Comparison of ENCODE assay signal across 1 cellular context in the genomic region with DNA sequence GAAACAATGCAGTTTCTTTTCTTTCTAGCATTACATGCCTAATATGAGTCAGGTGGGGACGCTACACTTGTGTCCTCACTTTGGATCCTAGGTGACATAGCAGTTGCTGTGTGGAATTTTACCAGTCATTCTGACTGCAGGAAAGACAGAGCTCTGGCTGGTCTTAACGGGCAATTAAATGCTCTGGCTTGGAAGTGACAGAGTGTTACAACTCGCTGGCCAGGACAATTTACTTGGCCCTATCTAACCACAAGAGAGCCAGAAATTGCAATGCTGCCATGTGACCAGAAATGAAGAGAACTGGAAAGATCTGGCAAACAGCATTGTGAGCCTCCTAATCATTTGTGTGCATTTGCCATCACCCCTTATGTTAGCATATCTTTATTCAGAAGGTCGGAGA.
TF ChIP-seq lines count a peak whose summit lies in the region.

No MANE protein-coding gene starts in this region.

TF ChIP-seq in GM23338, 12 proteins besides CTCF, POLR2A, EP300 and RAD21 (continued from another document):
- TF ChIP-seq, protein P1, sequence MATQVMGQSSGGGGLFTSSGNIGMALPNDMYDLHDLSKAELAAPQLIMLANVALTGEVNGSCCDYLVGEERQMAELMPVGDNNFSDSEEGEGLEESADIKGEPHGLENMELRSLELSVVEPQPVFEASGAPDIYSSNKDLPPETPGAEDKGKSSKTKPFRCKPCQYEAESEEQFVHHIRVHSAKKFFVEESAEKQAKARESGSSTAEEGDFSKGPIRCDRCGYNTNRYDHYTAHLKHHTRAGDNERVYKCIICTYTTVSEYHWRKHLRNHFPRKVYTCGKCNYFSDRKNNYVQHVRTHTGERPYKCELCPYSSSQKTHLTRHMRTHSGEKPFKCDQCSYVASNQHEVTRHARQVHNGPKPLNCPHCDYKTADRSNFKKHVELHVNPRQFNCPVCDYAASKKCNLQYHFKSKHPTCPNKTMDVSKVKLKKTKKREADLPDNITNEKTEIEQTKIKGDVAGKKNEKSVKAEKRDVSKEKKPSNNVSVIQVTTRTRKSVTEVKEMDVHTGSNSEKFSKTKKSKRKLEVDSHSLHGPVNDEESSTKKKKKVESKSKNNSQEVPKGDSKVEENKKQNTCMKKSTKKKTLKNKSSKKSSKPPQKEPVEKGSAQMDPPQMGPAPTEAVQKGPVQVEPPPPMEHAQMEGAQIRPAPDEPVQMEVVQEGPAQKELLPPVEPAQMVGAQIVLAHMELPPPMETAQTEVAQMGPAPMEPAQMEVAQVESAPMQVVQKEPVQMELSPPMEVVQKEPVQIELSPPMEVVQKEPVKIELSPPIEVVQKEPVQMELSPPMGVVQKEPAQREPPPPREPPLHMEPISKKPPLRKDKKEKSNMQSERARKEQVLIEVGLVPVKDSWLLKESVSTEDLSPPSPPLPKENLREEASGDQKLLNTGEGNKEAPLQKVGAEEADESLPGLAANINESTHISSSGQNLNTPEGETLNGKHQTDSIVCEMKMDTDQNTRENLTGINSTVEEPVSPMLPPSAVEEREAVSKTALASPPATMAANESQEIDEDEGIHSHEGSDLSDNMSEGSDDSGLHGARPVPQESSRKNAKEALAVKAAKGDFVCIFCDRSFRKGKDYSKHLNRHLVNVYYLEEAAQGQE (IDR thresholded peaks at IDR 0.05; ENCODE audit: unreplicated experiment) = no peak
- TF ChIP-seq EZH2 (IDR thresholded peaks at IDR 0.05; ENCODE audit: low read depth, unreplicated experiment) = no peak
- TF ChIP-seq STAT1 (IDR thresholded peaks at IDR 0.05; ENCODE audit: unreplicated experiment) = no peak
- TF ChIP-seq, protein P2, sequence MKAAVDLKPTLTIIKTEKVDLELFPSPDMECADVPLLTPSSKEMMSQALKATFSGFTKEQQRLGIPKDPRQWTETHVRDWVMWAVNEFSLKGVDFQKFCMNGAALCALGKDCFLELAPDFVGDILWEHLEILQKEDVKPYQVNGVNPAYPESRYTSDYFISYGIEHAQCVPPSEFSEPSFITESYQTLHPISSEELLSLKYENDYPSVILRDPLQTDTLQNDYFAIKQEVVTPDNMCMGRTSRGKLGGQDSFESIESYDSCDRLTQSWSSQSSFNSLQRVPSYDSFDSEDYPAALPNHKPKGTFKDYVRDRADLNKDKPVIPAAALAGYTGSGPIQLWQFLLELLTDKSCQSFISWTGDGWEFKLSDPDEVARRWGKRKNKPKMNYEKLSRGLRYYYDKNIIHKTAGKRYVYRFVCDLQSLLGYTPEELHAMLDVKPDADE (IDR thresholded peaks at IDR 0.05) = no peak
- no peak for TF ChIP-seq JUNB (IDR thresholded peaks at IDR 0.05; ENCODE audit: unreplicated experiment)
- no peak for TF ChIP-seq ZNF331 (CRISPR knock-in tag; IDR thresholded peaks at IDR 0.05; ENCODE audit: low read depth)
- TF ChIP-seq POLR2AphosphoS5 (IDR thresholded peaks at IDR 0.05; ENCODE audit: low read depth) = no peak
- TF ChIP-seq EZH2phosphoT487 (IDR thresholded peaks at IDR 0.05; ENCODE audit: unreplicated experiment) = no peak
- no peak for TF ChIP-seq NANOG (IDR thresholded peaks at IDR 0.05; ENCODE audit: borderline replicate concordance)
- TF ChIP-seq, protein P3, sequence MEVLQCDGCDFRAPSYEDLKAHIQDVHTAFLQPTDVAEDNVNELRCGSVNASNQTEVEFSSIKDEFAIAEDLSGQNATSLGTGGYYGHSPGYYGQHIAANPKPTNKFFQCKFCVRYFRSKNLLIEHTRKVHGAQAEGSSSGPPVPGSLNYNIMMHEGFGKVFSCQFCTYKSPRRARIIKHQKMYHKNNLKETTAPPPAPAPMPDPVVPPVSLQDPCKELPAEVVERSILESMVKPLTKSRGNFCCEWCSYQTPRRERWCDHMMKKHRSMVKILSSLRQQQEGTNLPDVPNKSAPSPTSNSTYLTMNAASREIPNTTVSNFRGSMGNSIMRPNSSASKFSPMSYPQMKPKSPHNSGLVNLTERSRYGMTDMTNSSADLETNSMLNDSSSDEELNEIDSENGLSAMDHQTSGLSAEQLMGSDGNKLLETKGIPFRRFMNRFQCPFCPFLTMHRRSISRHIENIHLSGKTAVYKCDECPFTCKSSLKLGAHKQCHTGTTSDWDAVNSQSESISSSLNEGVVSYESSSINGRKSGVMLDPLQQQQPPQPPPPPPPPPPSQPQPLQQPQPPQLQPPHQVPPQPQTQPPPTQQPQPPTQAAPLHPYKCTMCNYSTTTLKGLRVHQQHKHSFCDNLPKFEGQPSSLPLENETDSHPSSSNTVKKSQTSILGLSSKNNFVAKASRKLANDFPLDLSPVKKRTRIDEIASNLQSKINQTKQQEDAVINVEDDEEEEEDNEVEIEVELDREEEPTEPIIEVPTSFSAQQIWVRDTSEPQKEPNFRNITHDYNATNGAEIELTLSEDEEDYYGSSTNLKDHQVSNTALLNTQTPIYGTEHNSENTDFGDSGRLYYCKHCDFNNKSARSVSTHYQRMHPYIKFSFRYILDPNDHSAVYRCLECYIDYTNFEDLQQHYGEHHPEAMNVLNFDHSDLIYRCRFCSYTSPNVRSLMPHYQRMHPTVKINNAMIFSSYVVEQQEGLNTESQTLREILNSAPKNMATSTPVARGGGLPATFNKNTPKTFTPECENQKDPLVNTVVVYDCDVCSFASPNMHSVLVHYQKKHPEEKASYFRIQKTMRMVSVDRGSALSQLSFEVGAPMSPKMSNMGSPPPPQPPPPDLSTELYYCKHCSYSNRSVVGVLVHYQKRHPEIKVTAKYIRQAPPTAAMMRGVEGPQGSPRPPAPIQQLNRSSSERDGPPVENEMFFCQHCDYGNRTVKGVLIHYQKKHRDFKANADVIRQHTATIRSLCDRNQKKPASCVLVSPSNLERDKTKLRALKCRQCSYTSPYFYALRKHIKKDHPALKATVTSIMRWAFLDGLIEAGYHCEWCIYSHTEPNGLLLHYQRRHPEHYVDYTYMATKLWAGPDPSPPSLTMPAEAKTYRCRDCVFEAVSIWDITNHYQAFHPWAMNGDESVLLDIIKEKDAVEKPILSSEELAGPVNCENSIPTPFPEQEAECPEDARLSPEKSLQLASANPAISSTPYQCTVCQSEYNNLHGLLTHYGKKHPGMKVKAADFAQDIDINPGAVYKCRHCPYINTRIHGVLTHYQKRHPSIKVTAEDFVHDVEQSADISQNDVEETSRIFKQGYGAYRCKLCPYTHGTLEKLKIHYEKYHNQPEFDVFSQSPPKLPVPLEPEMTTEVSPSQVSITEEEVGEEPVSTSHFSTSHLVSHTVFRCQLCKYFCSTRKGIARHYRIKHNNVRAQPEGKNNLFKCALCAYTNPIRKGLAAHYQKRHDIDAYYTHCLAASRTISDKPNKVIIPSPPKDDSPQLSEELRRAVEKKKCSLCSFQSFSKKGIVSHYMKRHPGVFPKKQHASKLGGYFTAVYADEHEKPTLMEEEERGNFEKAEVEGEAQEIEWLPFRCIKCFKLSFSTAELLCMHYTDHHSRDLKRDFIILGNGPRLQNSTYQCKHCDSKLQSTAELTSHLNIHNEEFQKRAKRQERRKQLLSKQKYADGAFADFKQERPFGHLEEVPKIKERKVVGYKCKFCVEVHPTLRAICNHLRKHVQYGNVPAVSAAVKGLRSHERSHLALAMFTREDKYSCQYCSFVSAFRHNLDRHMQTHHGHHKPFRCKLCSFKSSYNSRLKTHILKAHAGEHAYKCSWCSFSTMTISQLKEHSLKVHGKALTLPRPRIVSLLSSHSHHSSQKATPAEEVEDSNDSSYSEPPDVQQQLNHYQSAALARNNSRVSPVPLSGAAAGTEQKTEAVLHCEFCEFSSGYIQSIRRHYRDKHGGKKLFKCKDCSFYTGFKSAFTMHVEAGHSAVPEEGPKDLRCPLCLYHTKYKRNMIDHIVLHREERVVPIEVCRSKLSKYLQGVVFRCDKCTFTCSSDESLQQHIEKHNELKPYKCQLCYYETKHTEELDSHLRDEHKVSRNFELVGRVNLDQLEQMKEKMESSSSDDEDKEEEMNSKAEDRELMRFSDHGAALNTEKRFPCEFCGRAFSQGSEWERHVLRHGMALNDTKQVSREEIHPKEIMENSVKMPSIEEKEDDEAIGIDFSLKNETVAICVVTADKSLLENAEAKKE (CRISPR knock-in tag; IDR thresholded peaks at IDR 0.05) = no peak
TF ChIP-seq in GM23338: peak in this region for 0.
